Comparison of ENCODE assay signal across 8 cellular contexts in the genomic region with DNA sequence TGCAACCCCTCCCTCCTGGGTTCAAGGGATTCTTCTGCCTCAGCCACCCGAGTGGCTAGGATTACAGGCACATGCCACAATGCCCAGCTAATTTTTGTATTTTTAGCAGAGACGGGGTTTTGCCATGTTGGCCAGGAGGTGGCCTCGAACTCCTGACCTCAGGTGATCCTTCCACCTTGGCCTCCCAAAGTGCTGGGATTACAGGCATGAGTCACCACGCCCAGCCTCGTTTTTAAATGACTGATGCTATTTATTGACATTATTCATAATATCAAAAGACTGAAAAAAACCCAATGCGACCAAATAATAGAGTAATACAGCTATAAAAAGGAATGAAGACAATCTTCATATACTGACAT. TPM values are rescaled to one million over a fixed set of nuclear protein-coding genes. Genes with fewer than 3 reads are reported as not detected.
DNase-seq lines count a peak whose midpoint lies in the region; ATAC-seq and TF ChIP-seq lines count a peak whose summit lies in the region.
"Not testable (repeated sequence)": the region's sequence is repeated elsewhere in the genome, so short reads cannot be mapped to it uniquely, and the experiment has no call there.

No MANE protein-coding gene starts in this region.

- H3K36me3 ChIP-seq in HEK293 (ENCODE audit: control insufficient read depth in 2 of 2, insufficient read depth in 1 of 2, low read length in 2 of 2): peaks cover 0 to 15% of the 10 kb centered on the region in 2 experiments; a peak in 1 of 3 replicates
- not testable (repeated sequence) for H3K36me3 ChIP-seq in right atrium auricular region, stomach

- not testable (repeated sequence) for H3K4me3 ChIP-seq in HEK293 (ENCODE audit: low read depth, low read length); right atrium auricular region; stomach

- not testable (repeated sequence) for DNase-seq in T-cell; activated T-helper 1 cell treated with anti-CD3 and anti-CD28 coated beads, Interleukin-12 subunit alpha, Interleukin-12 subunit beta, Interleukin-2, Interleukin-4 antibody, amounts not matched to agents 30 ng/mL and 10 ng/mL and 1 ng/mL, durations not matched to agents 14 hours and 24 hours and 36 hours (ENCODE audit: low spot score); central memory CD8-positive, alpha-beta T cell (ENCODE audit: low spot score in 2 of 2); right atrium auricular region (ENCODE audit: low spot score); neural crest cell (ENCODE audit: low read depth, low spot score); stomach

- not testable (repeated sequence) for H3K9me3 ChIP-seq in HEK293 (ENCODE audit: control insufficient read depth, insufficient read depth, low read depth, low read length); right atrium auricular region; stomach

- TF ChIP-seq POLR2A in stomach (IDR thresholded peaks at IDR 0.05): not testable (repeated sequence)

- H3K27me3 Mint-ChIP-seq in T-cell; activated T-helper 1 cell treated with anti-CD3 and anti-CD28 coated beads, Interleukin-12 subunit alpha, Interleukin-12 subunit beta, Interleukin-2, Interleukin-4 antibody, amounts not matched to agents 30 ng/mL and 10 ng/mL and 1 ng/mL, durations not matched to agents 14 hours and 24 hours and 36 hours (ENCODE audit: insufficient read depth); central memory CD8-positive, alpha-beta T cell; neural crest cell (ENCODE audit: low read depth): not testable (repeated sequence)

- peaks cover 51 to 52% (median 52%) of the 10 kb centered on the region in 3 donors for H3K4me1 Mint-ChIP-seq in T-cell
- H3K4me1 Mint-ChIP-seq in activated T-helper 1 cell treated with anti-CD3 and anti-CD28 coated beads, Interleukin-12 subunit alpha, Interleukin-12 subunit beta, Interleukin-2, Interleukin-4 antibody, amounts not matched to agents 30 ng/mL and 10 ng/mL and 1 ng/mL, durations not matched to agents 14 hours and 24 hours and 36 hours (ENCODE audit: low read depth): peaks cover 54% of the 10 kb centered on the region
- H3K4me1 Mint-ChIP-seq in central memory CD8-positive, alpha-beta T cell: peaks cover 45% of the 10 kb centered on the region
- H3K4me1 Mint-ChIP-seq in neural crest cell: peaks cover 43% of the 10 kb centered on the region

- H3K4me3 Mint-ChIP-seq in T-cell: peak overlapping the region in 1 of 3 donors; percentile 20
- not testable (repeated sequence) for H3K4me3 Mint-ChIP-seq in activated T-helper 1 cell treated with anti-CD3 and anti-CD28 coated beads, Interleukin-12 subunit alpha, Interleukin-12 subunit beta, Interleukin-2, Interleukin-4 antibody, amounts not matched to agents 30 ng/mL and 10 ng/mL and 1 ng/mL, durations not matched to agents 14 hours and 24 hours and 36 hours; central memory CD8-positive, alpha-beta T cell
- H3K4me3 Mint-ChIP-seq in neural crest cell: peak overlapping the region; percentile 95

- ATAC-seq in T-cell (replicated peaks in 1 of 4); central memory CD8-positive, alpha-beta T cell (replicated peaks; ENCODE audit: extremely low read depth, poor library complexity, severe bottlenecking): not testable (repeated sequence)

- intact Hi-C loops in activated T-helper 1 cell treated with anti-CD3 and anti-CD28 coated beads, Interleukin-12 subunit alpha, Interleukin-12 subunit beta, Interleukin-2, Interleukin-4 antibody, amounts not matched to agents 30 ng/mL and 10 ng/mL and 1 ng/mL, durations not matched to agents 14 hours and 24 hours and 36 hours (cut with micrococcal nuclease): loop anchor here (10.0 kb wide), 1 partner anchor 320 kb away; the partner anchor contains the start of gene ARRDC2
- intact Hi-C loops in stomach (cut with DNase I; ENCODE audit: low total_unique reads): not testable (repeated sequence)

- H3K36me3 Mint-ChIP-seq in T-cell; central memory CD8-positive, alpha-beta T cell (ENCODE audit: insufficient read depth); neural crest cell (ENCODE audit: low read depth): not testable (repeated sequence)
- H3K36me3 Mint-ChIP-seq in activated T-helper 1 cell treated with anti-CD3 and anti-CD28 coated beads, Interleukin-12 subunit alpha, Interleukin-12 subunit beta, Interleukin-2, Interleukin-4 antibody, amounts not matched to agents 30 ng/mL and 10 ng/mL and 1 ng/mL, durations not matched to agents 14 hours and 24 hours and 36 hours (ENCODE audit: low read depth): peaks cover 20% of the 10 kb centered on the region

- not testable (repeated sequence) for TF ChIP-seq EP300 in stomach (IDR thresholded peaks at IDR 0.05)

- H3K27me3 ChIP-seq in right atrium auricular region, stomach: not testable (repeated sequence)

- peak overlapping the region; percentile 97 for H3K27ac ChIP-seq in 22Rv1
- H3K27ac ChIP-seq in HEK293 (ENCODE audit: extremely low read depth, low read depth, low read length): peak overlapping the region; percentile 84; the same call in 1 of the 2 replicates
- peak overlapping the region; percentile 82 to 95 for H3K27ac ChIP-seq in right atrium auricular region
- peak overlapping the region; percentile 88 to 95 (median 94) for H3K27ac ChIP-seq in stomach

- CTCF ChIA-PET in HEK293 (lab: Yijun Ruan, JAX): interaction anchor here (0.6 to 9.9 kb wide), 7 partner anchors 45 to 220 kb away, joined by 3 to 195 read pairs (median 4); partner anchors contain the start of gene JUND
- CTCF ChIA-PET in T-cell (lab: Charles Lee): interaction anchor here (0.8 to 1.1 kb wide), 2 partner anchors 45 to 72 kb away, joined by 3 read pairs; no protein-coding TSS in a partner anchor

- H3K4me1 ChIP-seq in HEK293 (ENCODE audit: control insufficient read depth, insufficient read depth, low read length): not testable (repeated sequence)
- H3K4me1 ChIP-seq in right atrium auricular region (peaks cover 0 to 55% of the 10 kb centered on the region in 2 donors), stomach (peaks cover 52 to 61% (median 54%) of the 10 kb centered on the region in 4 donors)

- POLR2A ChIA-PET in HEK293 (lab: Yijun Ruan, JAX): interaction anchor here (0.6 to 2.7 kb wide), 3 partner anchors 43 to 316 kb away, joined by 5 to 14 read pairs (median 6); partner anchors contain the start of genes ARRDC2 and JUND
- POLR2A ChIA-PET in T-cell (lab: Charles Lee): interaction anchor here in 1 of 2 donors (0.7 to 1.2 kb wide), 2 partner anchors 23 to 45 kb away, joined by 3 read pairs; no protein-coding TSS in a partner anchor

- peak overlapping the region; percentile 96 to 98 for H3K27ac Mint-ChIP-seq in T-cell
- peak overlapping the region; percentile 93 for H3K27ac Mint-ChIP-seq in activated T-helper 1 cell treated with anti-CD3 and anti-CD28 coated beads, Interleukin-12 subunit alpha, Interleukin-12 subunit beta, Interleukin-2, Interleukin-4 antibody, amounts not matched to agents 30 ng/mL and 10 ng/mL and 1 ng/mL, durations not matched to agents 14 hours and 24 hours and 36 hours
- peak overlapping the region; percentile 91 for H3K27ac Mint-ChIP-seq in central memory CD8-positive, alpha-beta T cell (ENCODE audit: low read depth)
- not testable (repeated sequence) for H3K27ac Mint-ChIP-seq in neural crest cell (ENCODE audit: unreplicated experiment)

- WGBS in stomach, 5 donors: 45 to 49% (median 46%) methylated on average over 6 of the region's 6 CpGs

- TF ChIP-seq CTCF in 22Rv1 (IDR thresholded peaks at IDR 0.05); HEK293 (tag by site-specific recombination; IDR thresholded peaks at IDR 0.05); right atrium auricular region (IDR thresholded peaks at IDR 0.05); neural crest cell (conservative IDR thresholded peaks at IDR 0.05); stomach (IDR thresholded peaks at IDR 0.05): not testable (repeated sequence)

- H3K9me3 Mint-ChIP-seq in T-cell; activated T-helper 1 cell treated with anti-CD3 and anti-CD28 coated beads, Interleukin-12 subunit alpha, Interleukin-12 subunit beta, Interleukin-2, Interleukin-4 antibody, amounts not matched to agents 30 ng/mL and 10 ng/mL and 1 ng/mL, durations not matched to agents 14 hours and 24 hours and 36 hours; central memory CD8-positive, alpha-beta T cell; neural crest cell: not testable (repeated sequence)

RNA-seq across cellular contexts. Expression of gene LSM4, which starts 1.5 kb away (rescaled TPM):
- total RNA-seq in T-cell (10 to 100 TPM; 58.5 to 82.7 (median 69.1) TPM), right atrium auricular region (10 to 100 TPM; 68.5 to 97.3 TPM), neural crest cell (283 and 292 TPM in 2 replicates), stomach (100 to 1,000 TPM in 2 of 5 donors, 10 to 100 TPM in 3; 24.1 to 185 (median 98.6) TPM)
- 198 and 200 TPM in 2 replicates for total RNA-seq in activated T-helper 1 cell treated with anti-CD3 and anti-CD28 coated beads, Interleukin-12 subunit alpha, Interleukin-12 subunit beta, Interleukin-2, Interleukin-4 antibody, amounts not matched to agents 30 ng/mL and 10 ng/mL and 1 ng/mL, durations not matched to agents 14 hours and 24 hours and 36 hours
- 100 to 1,000 TPM; 114 to 181 (median 173) TPM for polyA plus RNA-seq in stomach

RNA-seq across cellular contexts. Expression of gene PGPEP1, which starts 16.0 kb away (rescaled TPM):
- total RNA-seq in T-cell (10 to 100 TPM; 35.7 to 52.6 (median 45.1) TPM), right atrium auricular region (10 to 100 TPM; 16.4 to 20.6 TPM), neural crest cell (5.2 and 8.3 TPM in 2 replicates), stomach (10 to 100 TPM in 4 of 5 donors, 1 to 10 TPM in 1; 8.0 to 58.9 (median 22.9) TPM)
- total RNA-seq in activated T-helper 1 cell treated with anti-CD3 and anti-CD28 coated beads, Interleukin-12 subunit alpha, Interleukin-12 subunit beta, Interleukin-2, Interleukin-4 antibody, amounts not matched to agents 30 ng/mL and 10 ng/mL and 1 ng/mL, durations not matched to agents 14 hours and 24 hours and 36 hours: 17.9 and 21.5 TPM in 2 replicates
- 10 to 100 TPM in 2 of 3 donors, 1 to 10 TPM in 1; 8.4 to 40.0 (median 31.8) TPM for polyA plus RNA-seq in stomach

RNA-seq across cellular contexts. Expression of gene JUND, which starts 42.9 kb away (rescaled TPM):
- 1,000 to 10,000 TPM in 1 of 5 donors, 100 to 1,000 TPM in 4; 247 to 1,161 (median 272) TPM for total RNA-seq in T-cell
- 431 and 455 TPM in 2 replicates for total RNA-seq in activated T-helper 1 cell treated with anti-CD3 and anti-CD28 coated beads, Interleukin-12 subunit alpha, Interleukin-12 subunit beta, Interleukin-2, Interleukin-4 antibody, amounts not matched to agents 30 ng/mL and 10 ng/mL and 1 ng/mL, durations not matched to agents 14 hours and 24 hours and 36 hours
- total RNA-seq in right atrium auricular region: 100 to 1,000 TPM; 240 to 420 TPM
- 73.6 and 85.1 TPM in 2 replicates for total RNA-seq in neural crest cell
- 1,000 to 10,000 TPM in 2 of 5 donors, 100 to 1,000 TPM in 3; 118 to 1,659 (median 737) TPM for total RNA-seq in stomach
- polyA plus RNA-seq in stomach: 100 to 1,000 TPM in 2 of 3 donors, 10 to 100 TPM in 1; 78.6 to 272 (median 102) TPM

RNA-seq across cellular contexts. Expression of gene IQCN, which starts 50.1 kb away (rescaled TPM):
- 10 to 100 TPM in 2 of 5 donors, 1 to 10 TPM in 3; 4.1 to 42.8 (median 6.3) TPM for total RNA-seq in T-cell
- total RNA-seq in activated T-helper 1 cell treated with anti-CD3 and anti-CD28 coated beads, Interleukin-12 subunit alpha, Interleukin-12 subunit beta, Interleukin-2, Interleukin-4 antibody, amounts not matched to agents 30 ng/mL and 10 ng/mL and 1 ng/mL, durations not matched to agents 14 hours and 24 hours and 36 hours: 2.8 and 3.2 TPM in 2 replicates
- total RNA-seq in right atrium auricular region: 1 to 10 TPM in 1 of 2 donors, under 1 TPM in 1; 0.52 to 1.5 TPM
- 2.2 and 2.5 TPM in 2 replicates for total RNA-seq in neural crest cell
- total RNA-seq in stomach: 10 to 100 TPM in 1 of 5 donors, 1 to 10 TPM in 3, not detected in 1; 2.4 to 35.7 (median 4.0) TPM
- polyA plus RNA-seq in stomach: 1 to 10 TPM; 1.4 to 2.7 (median 2.6) TPM
